Comparison of ENCODE assay signal across 18 cellular contexts in the genomic region with DNA sequence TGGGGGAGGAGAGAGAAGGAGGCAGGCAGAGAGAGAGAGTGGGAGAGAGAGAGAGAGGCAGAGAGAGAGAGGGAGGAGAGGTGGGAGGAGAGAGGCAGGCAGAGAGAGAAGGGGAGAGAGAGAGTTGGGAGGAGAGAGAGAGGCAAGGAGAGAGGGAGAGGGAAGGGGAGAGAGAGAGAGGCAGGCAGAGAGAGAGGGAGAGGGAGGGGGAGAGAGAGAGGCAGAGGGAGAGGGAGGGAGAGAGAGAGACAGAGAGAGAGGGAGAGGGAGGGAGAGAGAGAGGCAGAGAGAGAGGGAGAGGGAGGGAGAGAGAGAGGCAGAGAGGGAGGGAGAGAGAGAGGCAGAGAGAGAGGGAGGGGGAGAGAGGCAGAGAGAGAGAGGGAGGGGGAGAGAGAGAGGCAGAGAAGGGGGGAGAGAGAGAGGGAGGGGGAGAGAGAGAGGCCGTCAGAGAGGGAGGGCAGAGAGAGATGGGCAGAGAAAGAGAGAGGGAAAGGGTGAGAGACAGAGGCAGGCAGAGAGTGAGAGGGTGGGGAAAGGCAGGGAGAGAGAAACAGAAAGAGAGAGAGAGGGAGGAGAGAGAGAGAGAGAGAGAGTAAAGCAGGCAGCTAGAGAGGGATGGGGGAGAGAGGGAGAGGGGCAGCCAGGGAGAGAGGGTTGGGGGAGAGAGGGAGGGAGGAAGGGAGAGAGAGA.
"Had no signal": no experiment of that assay in that cellular context is flagged by ENCODE, and none has a peak within 500 bp of the region (broad histone marks: within the 10 kb centered on the region; RNA-seq: fewer than 3 reads in every experiment).

No MANE protein-coding gene starts in this region.

- H3K9me3 ChIP-seq: adrenal gland, esophagus squamous epithelium, testis had no signal

- H3K4me3 ChIP-seq: adrenal gland, esophagus squamous epithelium, testis had no signal

- H3K36me3 ChIP-seq: adrenal gland, esophagus squamous epithelium had no signal

- H3K4me1 ChIP-seq: adrenal gland, testis had no signal

- H3K27ac ChIP-seq: adrenal gland, esophagus squamous epithelium, testis had no signal

- DNase-seq: activated B cell treated with CpG ODN at 0.5 μM for 24 hours; activated CD4-positive, alpha-beta T cell treated with anti-CD3 and anti-CD28 coated beads, Interleukin-2, amount 10 ng/mL, durations not matched to agents 7 days and 5 days; activated CD8-positive, alpha-beta memory T cell treated with anti-CD3 and anti-CD28 coated beads for 24 hours; activated naive CD4-positive, alpha-beta T cell treated with anti-CD3 and anti-CD28 coated beads, Interleukin-2, amount 10 ng/mL, durations not matched to agents 7 days and 5 days; adrenal gland; esophagus squamous epithelium; foreskin fibroblast; immature natural killer cell; left colon; mammary epithelial cell; stimulated activated CD4-positive, alpha-beta T cell treated with anti-CD3 and anti-CD28 coated beads, Interleukin-2, amount 100 ng/mL, for 48 hours; stimulated activated naive CD8-positive, alpha-beta T cell treated with anti-CD3 and anti-CD28 coated beads, Interleukin-15, Interleukin-2, amounts not matched to agents 100 U/mL and 50 U/mL, for 24 hours; testis had no signal

- H3K27ac Mint-ChIP-seq: activated B cell treated with CpG ODN at 0.5 μM for 24 hours; activated CD4-positive, alpha-beta T cell treated with anti-CD3 and anti-CD28 coated beads, Interleukin-2, amount 10 ng/mL, durations not matched to agents 7 days and 5 days; activated naive CD4-positive, alpha-beta T cell treated with anti-CD3 and anti-CD28 coated beads, Interleukin-2, amount 10 ng/mL, durations not matched to agents 7 days and 5 days; activated T-helper 17 cell treated with anti-CD3 and anti-CD28 coated beads, Interleukin-2, amount 50 U/mL, for 72 hours; immature natural killer cell; T-helper 1 cell treated with Interleukin-12 subunit alpha and Interleukin-12 subunit beta and Interleukin-4 antibody, amounts not matched to agents 30 μg/mL and 1 μg/mL, for 36 hours had no signal

- H3K4me1 Mint-ChIP-seq: activated CD4-positive, alpha-beta T cell treated with anti-CD3 and anti-CD28 coated beads, Interleukin-2, amount 10 ng/mL, durations not matched to agents 7 days and 5 days; activated naive CD4-positive, alpha-beta T cell treated with anti-CD3 and anti-CD28 coated beads, Interleukin-2, amount 10 ng/mL, durations not matched to agents 7 days and 5 days; activated T-helper 17 cell treated with anti-CD3 and anti-CD28 coated beads, Interleukin-2, amount 50 U/mL, for 72 hours; central memory CD8-positive, alpha-beta T cell; immature natural killer cell; nephron had no signal

- H3K4me3 Mint-ChIP-seq: activated CD4-positive, alpha-beta T cell treated with anti-CD3 and anti-CD28 coated beads, Interleukin-2, amount 10 ng/mL, durations not matched to agents 7 days and 5 days; activated naive CD4-positive, alpha-beta T cell treated with anti-CD3 and anti-CD28 coated beads, Interleukin-2, amount 10 ng/mL, durations not matched to agents 7 days and 5 days; activated T-helper 17 cell treated with anti-CD3 and anti-CD28 coated beads, Interleukin-2, amount 50 U/mL, for 72 hours; central memory CD8-positive, alpha-beta T cell; immature natural killer cell; T-helper 1 cell treated with Interleukin-12 subunit alpha and Interleukin-12 subunit beta and Interleukin-4 antibody, amounts not matched to agents 30 μg/mL and 1 μg/mL, for 36 hours had no signal

- H3K9me3 Mint-ChIP-seq: activated B cell treated with CpG ODN at 0.5 μM for 24 hours; activated CD4-positive, alpha-beta T cell treated with anti-CD3 and anti-CD28 coated beads, Interleukin-2, amount 10 ng/mL, durations not matched to agents 7 days and 5 days; activated naive CD4-positive, alpha-beta T cell treated with anti-CD3 and anti-CD28 coated beads, Interleukin-2, amount 10 ng/mL, durations not matched to agents 7 days and 5 days; activated T-helper 17 cell treated with anti-CD3 and anti-CD28 coated beads, Interleukin-2, amount 50 U/mL, for 72 hours; central memory CD8-positive, alpha-beta T cell; immature natural killer cell; nephron; T-helper 1 cell treated with Interleukin-12 subunit alpha and Interleukin-12 subunit beta and Interleukin-4 antibody, amounts not matched to agents 30 μg/mL and 1 μg/mL, for 36 hours had no signal

- ATAC-seq: activated T-helper 17 cell treated with anti-CD3 and anti-CD28 coated beads, Interleukin-2, amount 50 U/mL, for 72 hours; left colon; stimulated activated naive CD8-positive, alpha-beta T cell treated with anti-CD3 and anti-CD28 coated beads, Interleukin-15, Interleukin-2, amounts not matched to agents 100 U/mL and 50 U/mL, for 24 hours had no signal

- FAIRE-seq: TTC549 had no signal

- H3K36me3 Mint-ChIP-seq: activated naive CD4-positive, alpha-beta T cell treated with anti-CD3 and anti-CD28 coated beads, Interleukin-2, amount 10 ng/mL, durations not matched to agents 7 days and 5 days; immature natural killer cell had no signal

- H3K27me3 ChIP-seq: adrenal gland, testis had no signal
